Comparison of ENCODE assay signal across 15 cellular contexts in genomic region chr12:10601860-10602259, GRCh38. TPM values are rescaled to one million over a fixed set of nuclear protein-coding genes. Genes with fewer than 3 reads are reported as not detected.
DNase-seq lines count a peak whose midpoint lies in the region; ATAC-seq and TF ChIP-seq lines count a peak whose summit lies in the region.
"Had no signal": no experiment of that assay in that cellular context is flagged by ENCODE, and none has a peak within 500 bp of the region (broad histone marks: within the 10 kb centered on the region; RNA-seq: fewer than 3 reads in every experiment).

No MANE protein-coding gene starts in this region.

- H3K36me3 Mint-ChIP-seq in activated T-cell treated with anti-CD3 and anti-CD28 coated beads, Interleukin-2, amount 50 U/mL, for 24 hours (ENCODE audit: low read depth), result peaks cover 77% of the 10 kb centered on the region
- H3K36me3 Mint-ChIP-seq in central memory CD8-positive, alpha-beta T cell (ENCODE audit: insufficient read depth), result peaks cover 16% of the 10 kb centered on the region
- H3K36me3 Mint-ChIP-seq in natural killer cell treated with Interleukin-12 subunit alpha and Interleukin-12 subunit beta and Interleukin-15 and Interleukin-18, amount 100 ng/mL, for 72 hours, result peaks cover 30% of the 10 kb centered on the region

- peaks cover 9% of the 10 kb centered on the region for H3K4me1 Mint-ChIP-seq in activated T-cell treated with anti-CD3 and anti-CD28 coated beads, Interleukin-2, amount 50 U/mL, for 24 hours (ENCODE audit: low read depth)
- peaks cover 34% of the 10 kb centered on the region for H3K4me1 Mint-ChIP-seq in central memory CD8-positive, alpha-beta T cell
- peaks cover 54 to 64% of the 10 kb centered on the region in 2 donors for H3K4me1 Mint-ChIP-seq in natural killer cell treated with Interleukin-12 subunit alpha and Interleukin-12 subunit beta and Interleukin-15 and Interleukin-18, amount 100 ng/mL, for 72 hours (ENCODE audit: low read depth in 2 of 2)
- H3K4me1 Mint-ChIP-seq: B cell had no signal

- peak overlapping the region; percentile 38 for H3K27ac Mint-ChIP-seq in activated T-cell treated with anti-CD3 and anti-CD28 coated beads, Interleukin-2, amount 50 U/mL, for 24 hours
- H3K27ac Mint-ChIP-seq in central memory CD8-positive, alpha-beta T cell (ENCODE audit: low read depth), result peak overlapping the region; percentile 19
- H3K27ac Mint-ChIP-seq in natural killer cell treated with Interleukin-12 subunit alpha and Interleukin-12 subunit beta and Interleukin-15 and Interleukin-18, amount 100 ng/mL, for 72 hours, result peak overlapping the region; percentile 92 to 97
- H3K27ac Mint-ChIP-seq: B cell; CD4-positive, alpha-beta T cell had no signal

- DNase-seq in activated T-cell treated with anti-CD3 and anti-CD28 coated beads, Interleukin-2, amount 50 U/mL, for 24 hours, result no peak
- no peak for DNase-seq in activated T-cell treated with anti-CD3 and anti-CD28 coated beads, Interleukin-2, amount 50 U/mL, for 48 hours
- DNase-seq in central memory CD8-positive, alpha-beta T cell (ENCODE audit: low spot score in 2 of 2), result no peak
- no peak for DNase-seq in natural killer cell treated with Interleukin-12 subunit alpha and Interleukin-12 subunit beta and Interleukin-15 and Interleukin-18, amount 100 ng/mL, for 72 hours (ENCODE audit: low spot score)
- DNase-seq in GM10266 (ENCODE audit: extremely low spot score), result no peak
- no peak for DNase-seq in H4 (ENCODE audit: low spot score)
- DNase-seq: C1 segment of cervical spinal cord; CD4-positive, alpha-beta T cell; DMS153; DMS79 treated with DMSO at 0.1 percent for 48 hours; EL; GOT3 had no signal

- TF ChIP-seq CTCF in GM10266 (IDR thresholded peaks at IDR 0.05; ENCODE audit: control insufficient read depth, insufficient read depth, low read depth, missing control alignments), result no peak

- H3K4me3 Mint-ChIP-seq in activated T-cell treated with anti-CD3 and anti-CD28 coated beads, Interleukin-2, amount 50 U/mL, for 24 hours, result no peak overlapping the region
- peak overlapping the region; percentile 70 for H3K4me3 Mint-ChIP-seq in central memory CD8-positive, alpha-beta T cell
- H3K4me3 Mint-ChIP-seq in natural killer cell treated with Interleukin-12 subunit alpha and Interleukin-12 subunit beta and Interleukin-15 and Interleukin-18, amount 100 ng/mL, for 72 hours, result peak overlapping the region; percentile 88
- H3K4me3 Mint-ChIP-seq: B cell; CD4-positive, alpha-beta T cell had no signal

- H3K9me3 Mint-ChIP-seq in activated T-cell treated with anti-CD3 and anti-CD28 coated beads, Interleukin-2, amount 50 U/mL, for 24 hours, result no peaks in the 10 kb centered on the region
- no peaks in the 10 kb centered on the region for H3K9me3 Mint-ChIP-seq in central memory CD8-positive, alpha-beta T cell
- H3K9me3 Mint-ChIP-seq in natural killer cell treated with Interleukin-12 subunit alpha and Interleukin-12 subunit beta and Interleukin-15 and Interleukin-18, amount 100 ng/mL, for 72 hours, result no peaks in the 10 kb centered on the region
- H3K9me3 Mint-ChIP-seq: CD4-positive, alpha-beta T cell had no signal

- no peaks in the 10 kb centered on the region for H3K27me3 Mint-ChIP-seq in activated T-cell treated with anti-CD3 and anti-CD28 coated beads, Interleukin-2, amount 50 U/mL, for 24 hours
- no peaks in the 10 kb centered on the region for H3K27me3 Mint-ChIP-seq in central memory CD8-positive, alpha-beta T cell
- no peaks in the 10 kb centered on the region for H3K27me3 Mint-ChIP-seq in natural killer cell treated with Interleukin-12 subunit alpha and Interleukin-12 subunit beta and Interleukin-15 and Interleukin-18, amount 100 ng/mL, for 72 hours
- H3K27me3 Mint-ChIP-seq: B cell; CD4-positive, alpha-beta T cell had no signal

- no peak for ATAC-seq in central memory CD8-positive, alpha-beta T cell (replicated peaks; ENCODE audit: extremely low read depth, poor library complexity, severe bottlenecking)
- ATAC-seq in natural killer cell treated with Interleukin-12 subunit alpha and Interleukin-12 subunit beta and Interleukin-15 and Interleukin-18, amount 100 ng/mL, for 72 hours, result peak; percentile 67 to 84
- no peak for ATAC-seq in GM21390 (IDR thresholded peaks at IDR 0.05; ENCODE audit: unreplicated experiment)
- ATAC-seq: HepG2 had no signal

RNA-seq across cellular contexts. Expression of gene MAGOHB, which starts 11.5 kb away (rescaled TPM):
- total RNA-seq in natural killer cell treated with Interleukin-12 subunit alpha and Interleukin-12 subunit beta and Interleukin-15 and Interleukin-18, amount 100 ng/mL, for 72 hours, result 10 to 100 TPM; 84.0 to 94.4 TPM
- total RNA-seq in H4 (2014; rRNA removed; shearing (Covaris generic)), result 63.2 and 116 TPM in 2 replicates

Comparison
In these comparisons a context has a peak if more than half of its experiments do, and no peak if none do; other contexts are left out.
1. H3K27ac Mint-ChIP-seq: peak in every context shown above with its lines; median percentile 94 in natural killer cell treated with Interleukin-12 subunit alpha and Interleukin-12 subunit beta and Interleukin-15 and Interleukin-18, amount 100 ng/mL, for 72 hours; 38 in activated T-cell treated with anti-CD3 and anti-CD28 coated beads, Interleukin-2, amount 50 U/mL, for 24 hours; 19 in central memory CD8-positive, alpha-beta T cell.
2. ATAC-seq: peak in natural killer cell treated with Interleukin-12 subunit alpha and Interleukin-12 subunit beta and Interleukin-15 and Interleukin-18, amount 100 ng/mL, for 72 hours (2 of 2); none in central memory CD8-positive, alpha-beta T cell (single experiment) and GM21390 (single experiment).